In the genomic region with DNA sequence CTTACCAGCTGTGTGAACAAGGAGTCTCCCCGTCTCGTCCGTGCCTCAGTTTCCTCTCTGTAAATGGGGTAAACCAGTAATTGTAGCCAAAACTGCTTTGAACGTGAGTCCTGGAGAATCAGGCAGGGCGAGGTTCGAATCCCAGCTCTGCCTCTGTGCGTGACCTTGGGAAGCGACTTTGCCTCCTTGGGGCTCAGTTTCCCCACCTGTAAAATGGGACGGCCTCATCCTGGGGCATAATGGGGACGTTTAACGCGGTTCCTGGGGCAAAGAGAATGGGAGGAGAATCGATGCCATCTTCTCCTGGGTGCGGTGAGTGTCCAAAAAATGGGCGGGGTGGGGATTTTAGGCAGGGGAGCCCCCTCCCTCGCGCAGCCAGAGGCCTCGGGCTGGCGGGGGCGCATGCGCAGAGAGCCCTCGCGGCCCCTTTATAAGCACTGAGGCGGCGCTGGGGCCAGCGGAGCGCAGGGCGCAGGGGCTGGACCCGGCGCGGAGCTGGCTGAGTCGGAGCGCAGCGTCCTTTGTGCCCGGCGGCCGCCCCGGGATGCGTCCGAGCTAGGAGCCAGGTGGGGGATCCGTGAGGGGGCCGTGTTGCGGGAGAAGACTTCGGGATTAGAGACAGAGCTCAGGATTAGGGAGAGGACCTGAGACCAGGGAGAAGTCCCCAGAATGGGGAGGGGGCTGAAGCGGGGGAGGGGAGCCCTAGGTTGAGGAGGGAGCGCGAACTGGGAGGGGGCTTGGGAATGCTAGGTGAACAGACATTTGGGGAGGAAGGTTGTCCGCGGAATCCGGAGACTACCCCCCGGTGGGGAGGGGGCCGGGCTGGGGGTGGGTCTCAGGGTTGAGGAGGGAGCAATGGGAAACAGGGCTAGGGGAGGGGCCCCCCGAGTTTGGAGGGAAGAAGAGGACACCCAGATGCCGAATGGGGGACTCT, we compare ENCODE assay signal across 14 cellular contexts. TPM values are rescaled to one million over a fixed set of nuclear protein-coding genes. Genes with fewer than 3 reads are reported as not detected.
DNase-seq lines count a peak whose midpoint lies in the region; TF ChIP-seq lines count a peak whose summit lies in the region.
"Had no signal": no experiment of that assay in that cellular context is flagged by ENCODE, and none has a peak within 500 bp of the region (broad histone marks: within the 10 kb centered on the region; RNA-seq: fewer than 3 reads in every experiment).

Gene NCAN, plus strand, starts transcription at position 460 of the 934 bp plus-strand sequence. CDS start 4,996 bp downstream, outside the sequence.

- TF ChIP-seq CTCF in HEK293 (tag by site-specific recombination; IDR thresholded peaks at IDR 0.05) = no peak

- H3K27ac ChIP-seq in HEK293 (ENCODE audit: extremely low read depth, low read depth, low read length) (no peak within 1 kb of the TSS), ectodermal cell (ENCODE audit: insufficient read depth, low read depth, low read length, poor library complexity, severe bottlenecking) (no peak within 1 kb of the TSS)
- H3K27ac ChIP-seq: esophagus muscularis mucosa, thoracic aorta, VCaP had no signal

- H3K4me3 ChIP-seq in HEK293 (ENCODE audit: low read depth, low read length) (no peak within 1 kb of the TSS), ectodermal cell (ENCODE audit: insufficient read depth, low read depth, low read length) (peak within 1 kb of the TSS; percentile 42), neuron (ENCODE audit: low read length) (peak within 1 kb of the TSS; percentile 74)
- H3K4me3 ChIP-seq: esophagus muscularis mucosa, thoracic aorta had no signal

- peak; percentile 21 for DNase-seq in NCI-H1694 treated with DMSO at 0.1 percent for 48 hours (lab: John Stamatoyannopoulos, UW)
- no peak for DNase-seq in ACHN
- DNase-seq in amniotic stem cell (lab: John Stamatoyannopoulos, UW) = no peak
- DNase-seq in NCI-H1436 treated with DMSO at 0.1 percent for 48 hours (lab: John Stamatoyannopoulos, UW) = no peak
- DNase-seq: activated CD8-positive, alpha-beta memory T cell treated with anti-CD3 and anti-CD28 coated beads, Interleukin-2, amount 50 U/mL, for 4 hours; central memory CD4-positive, alpha-beta T cell; hippocampal formation; NCI-H187 had no signal

- H3K9me3 ChIP-seq in HEK293 (ENCODE audit: control insufficient read depth, insufficient read depth, low read depth, low read length) (no peaks in the 10 kb centered on the region), ectodermal cell (ENCODE audit: control insufficient read depth, low read length) (no peaks in the 10 kb centered on the region), neuron (ENCODE audit: low read length) (no peaks in the 10 kb centered on the region)
- H3K9me3 ChIP-seq: esophagus muscularis mucosa, thoracic aorta had no signal

- H2AFZ ChIP-seq in neuron (ENCODE audit: low read depth, low read length) = peak within 1 kb of the TSS; percentile 7

- CTCF ChIA-PET in HEK293 (lab: Yijun Ruan, JAX) = no interaction called here

- POLR2A ChIA-PET in HEK293 (lab: Yijun Ruan, JAX) = interaction anchor here (0.5 to 0.7 kb wide), 2 partner anchors 19 to 654 kb away, joined by 3 to 4 read pairs; partner anchors contain the start of gene ZNF253

- H3K36me3 ChIP-seq in HEK293 (ENCODE audit: control insufficient read depth in 2 of 2, insufficient read depth in 1 of 2, low read length in 2 of 2) = no peaks in the 10 kb centered on the region
- H3K36me3 ChIP-seq in ectodermal cell (ENCODE audit: control insufficient read depth, insufficient read depth, low read length) = no peaks in the 10 kb centered on the region
- H3K36me3 ChIP-seq in neuron (ENCODE audit: insufficient read depth, low read length) = peaks cover 11% of the 10 kb centered on the region
- H3K36me3 ChIP-seq: esophagus muscularis mucosa, thoracic aorta had no signal

- WGBS in ectodermal cell, 2 experiments = 9 to 10% methylated on average over 54 of the region's 54 CpGs

- H3K27me3 ChIP-seq in ectodermal cell (ENCODE audit: control insufficient read depth, insufficient read depth, low read length, poor library complexity, severe bottlenecking) (peaks cover 73% of the 10 kb centered on the region), neuron (ENCODE audit: insufficient read depth, low read length) (no peaks in the 10 kb centered on the region)

- in situ Hi-C loops in ACHN (cut with HindIII; ENCODE audit: low pct_ligation_motif_present, low pct_unique_long_range_greater_than_20kb, low sequenced_read_pairs) = no loop called here

- no peaks in the 10 kb centered on the region for H3K4me1 ChIP-seq in HEK293 (ENCODE audit: control insufficient read depth, insufficient read depth, low read length)
- H3K4me1 ChIP-seq in ectodermal cell (ENCODE audit: control insufficient read depth, insufficient read depth, low read length) = peaks cover 9% of the 10 kb centered on the region
- peaks cover 31% of the 10 kb centered on the region for H3K4me1 ChIP-seq in neuron (ENCODE audit: insufficient read depth, low read length)

TF ChIP-seq in HEK293, 187 proteins besides CTCF, POLR2A, EP300 and RAD21:
- TF ChIP-seq ZNF24 (tag by site-specific recombination; IDR thresholded peaks at IDR 0.05) (0 out of 2 replicates have a peak, but pooled peaks have one; percentile 16), GLIS1 (tag by site-specific recombination; IDR thresholded peaks at IDR 0.05) (0 out of 2 replicates have a peak, but pooled peaks have one; percentile 8), ZFHX2 (tag by site-specific recombination; conservative IDR thresholded peaks at IDR 0.05) (no peak)
TF ChIP-seq in HEK293: peak in this region for 2.

RNA-seq across cellular contexts. Expression of gene NCAN, which starts in this region (rescaled TPM):
- 16.0 TPM for polyA plus RNA-seq in ectodermal cell (2013, experiment 1 of 4)
- 17.3 TPM for polyA plus RNA-seq in ectodermal cell (2013, experiment 2 of 4)
- 11.9 TPM for polyA plus RNA-seq in ectodermal cell (2013, experiment 3 of 4)
- 16.5 TPM for polyA plus RNA-seq in ectodermal cell (2013, experiment 4 of 4)
